1 cellular context compared by ENCODE assay signal in genomic region chr1:160284220-160284781, GRCh38.
TF ChIP-seq lines count a peak whose summit lies in the region.

No MANE protein-coding gene starts in this region.

TF ChIP-seq in A549, 52 proteins besides CTCF, POLR2A, EP300 and RAD21 (continued from another document):
- TF ChIP-seq REST (IDR thresholded peaks at IDR 0.05) (no peak), KDM1A (IDR thresholded peaks at IDR 0.05; ENCODE audit: low read depth) (no peak)
